In the genomic region with DNA sequence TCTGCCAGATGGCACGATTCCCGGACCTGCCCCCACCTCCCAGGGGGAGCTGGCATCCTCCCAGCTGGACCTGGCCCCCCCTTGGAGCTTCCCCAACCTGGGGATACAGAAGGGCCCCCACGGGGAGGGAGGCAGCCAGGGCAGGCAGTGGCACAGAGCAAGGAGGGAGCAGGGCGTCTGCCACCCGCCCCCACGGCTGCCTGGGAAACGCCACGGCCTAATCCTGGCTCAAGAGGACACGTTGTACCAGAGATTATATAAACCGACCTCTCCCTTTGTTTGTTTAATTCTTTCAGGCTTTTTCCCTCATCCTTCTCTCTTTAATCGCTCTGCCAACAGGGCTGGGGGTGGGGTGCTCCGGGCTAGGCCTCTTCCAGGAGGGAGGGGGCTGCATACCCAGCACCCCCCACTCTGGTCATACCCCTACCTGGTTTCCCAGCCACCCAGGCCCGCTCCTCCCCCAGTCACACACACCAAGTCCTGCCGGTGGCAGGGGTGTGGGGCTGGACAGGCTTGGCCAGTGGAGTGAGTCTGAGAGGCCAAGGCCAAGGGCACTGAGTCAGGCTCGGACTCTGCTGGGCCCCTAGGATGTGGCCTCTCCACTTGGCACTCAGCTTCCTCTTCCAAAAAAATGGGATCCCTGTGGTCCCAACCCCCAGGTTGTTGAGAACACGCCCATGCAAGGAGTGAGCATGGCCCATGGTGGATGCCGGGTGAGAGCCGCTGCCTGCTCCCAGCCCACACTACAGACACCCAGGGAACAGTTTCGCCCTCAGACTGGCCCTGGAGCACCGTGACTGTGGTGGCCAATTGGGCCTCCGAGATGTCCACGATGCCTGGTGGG, we compare ENCODE assay signal across 8 cellular contexts. TPM values are rescaled to one million over a fixed set of nuclear protein-coding genes. Genes with fewer than 3 reads are reported as not detected.
DNase-seq lines count a peak whose midpoint lies in the region; ATAC-seq, FAIRE-seq and TF ChIP-seq lines count a peak whose summit lies in the region.
"Had no signal": no experiment of that assay in that cellular context is flagged by ENCODE, and none has a peak within 500 bp of the region (broad histone marks: within the 10 kb centered on the region; RNA-seq: fewer than 3 reads in every experiment).

No MANE protein-coding gene starts in this region.

- H3K36me3 ChIP-seq in right lobe of liver (no peaks in the 10 kb centered on the region), upper lobe of left lung (no peaks in the 10 kb centered on the region)

- intact Hi-C loops in right lobe of liver (cut with DNase I): no loop called here

- H3K4me1 Mint-ChIP-seq in chondrocyte (ENCODE audit: low read depth): peaks cover 48% of the 10 kb centered on the region
- H3K4me1 Mint-ChIP-seq: mesothelial cell of epicardium had no signal

- peak overlapping the region; percentile 87 for H3K27ac Mint-ChIP-seq in chondrocyte (ENCODE audit: unreplicated experiment)
- H3K27ac Mint-ChIP-seq: mesothelial cell of epicardium had no signal

- peak overlapping the region; percentile 19 for H3K4me3 Mint-ChIP-seq in chondrocyte (ENCODE audit: unreplicated experiment)
- H3K4me3 Mint-ChIP-seq: mesothelial cell of epicardium had no signal

- H3K9me3 Mint-ChIP-seq in chondrocyte (ENCODE audit: low read depth): no peaks in the 10 kb centered on the region
- H3K9me3 Mint-ChIP-seq: mesothelial cell of epicardium had no signal

- peak overlapping the region; percentile 76 to 87 (median 80) for H3K27ac ChIP-seq in right lobe of liver
- H3K27ac ChIP-seq in upper lobe of left lung: peak overlapping the region; percentile 88 to 96 (median 94)

- H3K27me3 ChIP-seq in right lobe of liver (no peaks in the 10 kb centered on the region), upper lobe of left lung (no peaks in the 10 kb centered on the region)

- H3K36me3 Mint-ChIP-seq in chondrocyte (ENCODE audit: low read depth): no peaks in the 10 kb centered on the region
- H3K36me3 Mint-ChIP-seq: mesothelial cell of epicardium had no signal

- DNase-seq in NCI-H1092 treated with DMSO at 0.1 percent for 48 hours (lab: John Stamatoyannopoulos, UW): peak; percentile 81
- DNase-seq in chondrocyte (ENCODE audit: low spot score): no peak
- DNase-seq in right lobe of liver: peak; percentile 90 to 97 (median 95)
- peak; percentile 93 to 94 for DNase-seq in upper lobe of left lung
- no peak for DNase-seq in urothelium cell line (ENCODE audit: low spot score)
- DNase-seq in DMS53 treated with DMSO at 0.1 percent for 48 hours (lab: John Stamatoyannopoulos, UW; ENCODE audit: unreplicated experiment): no peak

- H3K4me3 ChIP-seq in right lobe of liver (no peak overlapping the region), upper lobe of left lung (no peak overlapping the region)

- TF ChIP-seq CTCF in chondrocyte (IDR thresholded peaks at IDR 0.05) (no peak), right lobe of liver (IDR thresholded peaks at IDR 0.05) (no peak), upper lobe of left lung (IDR thresholded peaks at IDR 0.05) (peak in 1 of 6 experiments; percentile 12)

- H3K9me3 ChIP-seq in right lobe of liver (no peaks in the 10 kb centered on the region), upper lobe of left lung (no peaks in the 10 kb centered on the region)

- peak in 2 of 4 donors; percentile 96 for TF ChIP-seq EP300 in upper lobe of left lung (IDR thresholded peaks at IDR 0.05)

- no peaks in the 10 kb centered on the region for H3K27me3 Mint-ChIP-seq in chondrocyte (ENCODE audit: low read depth)

- ATAC-seq in right lobe of liver (peak; percentile 75 to 84 (median 80)), upper lobe of left lung (ENCODE audit: low FRiP score in 2 of 2) (peak; percentile 89 to 96), GM18870 (IDR thresholded peaks at IDR 0.05; ENCODE audit: unreplicated experiment) (no peak)

- TF ChIP-seq POLR2A in right lobe of liver (IDR thresholded peaks at IDR 0.05) (peak; percentile 48), upper lobe of left lung (IDR thresholded peaks at IDR 0.05) (peak in 2 of 4 donors; percentile 26 to 41)

- H3K4me1 ChIP-seq in right lobe of liver: peaks cover 0 to 48% (median 27%) of the 10 kb centered on the region in 4 donors
- H3K4me1 ChIP-seq in upper lobe of left lung: peaks cover 41 to 49% (median 47%) of the 10 kb centered on the region in 4 donors

- no peak for FAIRE-seq in urothelium cell line (lab: Jason Lieb, UNC)

- 7% methylated on average over 3 of the region's 22 CpGs for WGBS in right lobe of liver (ENCODE audit: insufficient coverage, low coverage, low lambda C conversion rate, missing lambda C conversion rate)
- 22 to 32% methylated on average over 13 to 18 of the region's 22 CpGs for WGBS in upper lobe of left lung, 2 donors

RNA-seq across cellular contexts. Expression of a gene that starts 29.5 kb away (rescaled TPM):
- total RNA-seq in chondrocyte: 81.5 to 85.5 TPM (median 83.4 TPM) in 3 replicates
- 100 to 1,000 TPM in 4 of 6 experiments, 10 to 100 TPM in 2; 94.6 to 168 (median 120) TPM for total RNA-seq in right lobe of liver
- total RNA-seq in upper lobe of left lung: 100 to 1,000 TPM in 5 of 6 donors, 10 to 100 TPM in 1; 96.1 to 175 (median 154) TPM

Comparison
In these comparisons a context has a peak if more than half of its experiments do, and no peak if none do; other contexts are left out.
1. DNase-seq: peak in NCI-H1092 treated with DMSO at 0.1 percent for 48 hours (single experiment), right lobe of liver (3 of 3) and upper lobe of left lung (2 of 2); none in chondrocyte (single experiment), urothelium cell line (single experiment) and DMS53 treated with DMSO at 0.1 percent for 48 hours (single experiment).